2 cellular contexts compared by ENCODE assay signal in the genomic region with DNA sequence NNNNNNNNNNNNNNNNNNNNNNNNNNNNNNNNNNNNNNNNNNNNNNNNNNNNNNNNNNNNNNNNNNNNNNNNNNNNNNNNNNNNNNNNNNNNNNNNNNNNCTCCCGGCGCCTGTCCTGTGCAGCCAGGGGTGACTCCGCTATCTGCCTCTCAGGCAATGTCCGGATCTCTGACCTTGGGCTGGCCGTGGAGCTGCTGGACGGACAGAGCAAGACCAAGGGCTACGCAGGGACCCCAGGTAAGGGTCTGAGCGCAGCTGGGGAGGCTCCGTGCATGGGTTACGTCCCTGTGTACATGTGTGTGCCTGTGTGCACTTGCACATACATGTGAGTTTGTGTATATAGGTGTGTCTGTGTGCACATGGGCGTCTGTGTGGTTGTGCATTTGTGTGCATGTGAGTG.
TF ChIP-seq lines count a peak whose summit lies in the region.

No MANE protein-coding gene starts in this region.

TF ChIP-seq in K562, 482 proteins besides CTCF, POLR2A, EP300 and RAD21:
- TF ChIP-seq MEIS2 (IDR thresholded peaks at IDR 0.05; ENCODE audit: partially characterized antibody), result no peak
- no peak for TF ChIP-seq KLF13 (tag; IDR thresholded peaks at IDR 0.05; ENCODE audit: borderline replicate concordance, low read depth)
- no peak for TF ChIP-seq ZNF77 (CRISPR knock-in tag; IDR thresholded peaks at IDR 0.05)
- TF ChIP-seq POLR2H (tag; IDR thresholded peaks at IDR 0.05; ENCODE audit: low read depth), result no peak
- no peak for TF ChIP-seq FOSL1 (tag; conservative IDR thresholded peaks at IDR 0.05)
- no peak for TF ChIP-seq TAF7 (tag; IDR thresholded peaks at IDR 0.05)
- no peak for TF ChIP-seq POU5F1 (IDR thresholded peaks at IDR 0.05; ENCODE audit: borderline replicate concordance, low read depth, low read length, partially characterized antibody)
- TF ChIP-seq HMGN3 (IDR thresholded peaks at IDR 0.05; ENCODE audit: borderline replicate concordance, extremely low read depth, insufficient read length, low read depth, low read length), result no peak
- TF ChIP-seq CREBBP (IDR thresholded peaks at IDR 0.05; ENCODE audit: low read depth, low read length), result no peak
- TF ChIP-seq, protein P1, sequence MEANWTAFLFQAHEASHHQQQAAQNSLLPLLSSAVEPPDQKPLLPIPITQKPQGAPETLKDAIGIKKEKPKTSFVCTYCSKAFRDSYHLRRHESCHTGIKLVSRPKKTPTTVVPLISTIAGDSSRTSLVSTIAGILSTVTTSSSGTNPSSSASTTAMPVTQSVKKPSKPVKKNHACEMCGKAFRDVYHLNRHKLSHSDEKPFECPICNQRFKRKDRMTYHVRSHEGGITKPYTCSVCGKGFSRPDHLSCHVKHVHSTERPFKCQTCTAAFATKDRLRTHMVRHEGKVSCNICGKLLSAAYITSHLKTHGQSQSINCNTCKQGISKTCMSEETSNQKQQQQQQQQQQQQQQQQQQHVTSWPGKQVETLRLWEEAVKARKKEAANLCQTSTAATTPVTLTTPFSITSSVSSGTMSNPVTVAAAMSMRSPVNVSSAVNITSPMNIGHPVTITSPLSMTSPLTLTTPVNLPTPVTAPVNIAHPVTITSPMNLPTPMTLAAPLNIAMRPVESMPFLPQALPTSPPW (CRISPR knock-in tag; IDR thresholded peaks at IDR 0.05), result no peak
- TF ChIP-seq, protein P2, sequence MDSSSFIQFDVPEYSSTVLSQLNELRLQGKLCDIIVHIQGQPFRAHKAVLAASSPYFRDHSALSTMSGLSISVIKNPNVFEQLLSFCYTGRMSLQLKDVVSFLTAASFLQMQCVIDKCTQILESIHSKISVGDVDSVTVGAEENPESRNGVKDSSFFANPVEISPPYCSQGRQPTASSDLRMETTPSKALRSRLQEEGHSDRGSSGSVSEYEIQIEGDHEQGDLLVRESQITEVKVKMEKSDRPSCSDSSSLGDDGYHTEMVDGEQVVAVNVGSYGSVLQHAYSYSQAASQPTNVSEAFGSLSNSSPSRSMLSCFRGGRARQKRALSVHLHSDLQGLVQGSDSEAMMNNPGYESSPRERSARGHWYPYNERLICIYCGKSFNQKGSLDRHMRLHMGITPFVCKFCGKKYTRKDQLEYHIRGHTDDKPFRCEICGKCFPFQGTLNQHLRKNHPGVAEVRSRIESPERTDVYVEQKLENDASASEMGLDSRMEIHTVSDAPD (CRISPR knock-in tag; IDR thresholded peaks at IDR 0.05), result no peak
- TF ChIP-seq, protein P3, sequence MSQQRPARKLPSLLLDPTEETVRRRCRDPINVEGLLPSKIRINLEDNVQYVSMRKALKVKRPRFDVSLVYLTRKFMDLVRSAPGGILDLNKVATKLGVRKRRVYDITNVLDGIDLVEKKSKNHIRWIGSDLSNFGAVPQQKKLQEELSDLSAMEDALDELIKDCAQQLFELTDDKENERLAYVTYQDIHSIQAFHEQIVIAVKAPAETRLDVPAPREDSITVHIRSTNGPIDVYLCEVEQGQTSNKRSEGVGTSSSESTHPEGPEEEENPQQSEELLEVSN (IDR thresholded peaks at IDR 0.05; ENCODE audit: borderline replicate concordance in 1 of 2, extremely low read depth in 1 of 2, insufficient read depth in 1 of 2, insufficient read length in 1 of 2, low read depth in 1 of 2, low read length in 1 of 2, poor library complexity in 1 of 2, severe bottlenecking in 1 of 2), result no peak
- TF ChIP-seq SRSF3 (IDR thresholded peaks at IDR 0.05; ENCODE audit: insufficient read depth, low read length), result no peak
- TF ChIP-seq, protein P4, sequence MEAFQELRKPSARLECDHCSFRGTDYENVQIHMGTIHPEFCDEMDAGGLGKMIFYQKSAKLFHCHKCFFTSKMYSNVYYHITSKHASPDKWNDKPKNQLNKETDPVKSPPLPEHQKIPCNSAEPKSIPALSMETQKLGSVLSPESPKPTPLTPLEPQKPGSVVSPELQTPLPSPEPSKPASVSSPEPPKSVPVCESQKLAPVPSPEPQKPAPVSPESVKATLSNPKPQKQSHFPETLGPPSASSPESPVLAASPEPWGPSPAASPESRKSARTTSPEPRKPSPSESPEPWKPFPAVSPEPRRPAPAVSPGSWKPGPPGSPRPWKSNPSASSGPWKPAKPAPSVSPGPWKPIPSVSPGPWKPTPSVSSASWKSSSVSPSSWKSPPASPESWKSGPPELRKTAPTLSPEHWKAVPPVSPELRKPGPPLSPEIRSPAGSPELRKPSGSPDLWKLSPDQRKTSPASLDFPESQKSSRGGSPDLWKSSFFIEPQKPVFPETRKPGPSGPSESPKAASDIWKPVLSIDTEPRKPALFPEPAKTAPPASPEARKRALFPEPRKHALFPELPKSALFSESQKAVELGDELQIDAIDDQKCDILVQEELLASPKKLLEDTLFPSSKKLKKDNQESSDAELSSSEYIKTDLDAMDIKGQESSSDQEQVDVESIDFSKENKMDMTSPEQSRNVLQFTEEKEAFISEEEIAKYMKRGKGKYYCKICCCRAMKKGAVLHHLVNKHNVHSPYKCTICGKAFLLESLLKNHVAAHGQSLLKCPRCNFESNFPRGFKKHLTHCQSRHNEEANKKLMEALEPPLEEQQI (IDR thresholded peaks at IDR 0.05), result no peak
- no peak for TF ChIP-seq THRAP3 (IDR thresholded peaks at IDR 0.05; ENCODE audit: borderline replicate concordance)
- TF ChIP-seq, protein P5, sequence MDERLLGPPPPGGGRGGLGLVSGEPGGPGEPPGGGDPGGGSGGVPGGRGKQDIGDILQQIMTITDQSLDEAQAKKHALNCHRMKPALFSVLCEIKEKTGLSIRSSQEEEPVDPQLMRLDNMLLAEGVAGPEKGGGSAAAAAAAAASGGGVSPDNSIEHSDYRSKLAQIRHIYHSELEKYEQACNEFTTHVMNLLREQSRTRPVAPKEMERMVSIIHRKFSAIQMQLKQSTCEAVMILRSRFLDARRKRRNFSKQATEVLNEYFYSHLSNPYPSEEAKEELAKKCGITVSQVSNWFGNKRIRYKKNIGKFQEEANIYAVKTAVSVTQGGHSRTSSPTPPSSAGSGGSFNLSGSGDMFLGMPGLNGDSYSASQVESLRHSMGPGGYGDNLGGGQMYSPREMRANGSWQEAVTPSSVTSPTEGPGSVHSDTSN (CRISPR knock-in tag; IDR thresholded peaks at IDR 0.05; ENCODE audit: low read depth), result no peak
- TF ChIP-seq, protein P5 (tag; conservative IDR thresholded peaks at IDR 0.05; ENCODE audit: low read depth), result no peak
- no peak for TF ChIP-seq SLC30A9 (CRISPR knock-in tag; IDR thresholded peaks at IDR 0.05)

TF ChIP-seq in SK-N-SH, 30 proteins besides CTCF, POLR2A, EP300 and RAD21:
- TF ChIP-seq, protein P6, sequence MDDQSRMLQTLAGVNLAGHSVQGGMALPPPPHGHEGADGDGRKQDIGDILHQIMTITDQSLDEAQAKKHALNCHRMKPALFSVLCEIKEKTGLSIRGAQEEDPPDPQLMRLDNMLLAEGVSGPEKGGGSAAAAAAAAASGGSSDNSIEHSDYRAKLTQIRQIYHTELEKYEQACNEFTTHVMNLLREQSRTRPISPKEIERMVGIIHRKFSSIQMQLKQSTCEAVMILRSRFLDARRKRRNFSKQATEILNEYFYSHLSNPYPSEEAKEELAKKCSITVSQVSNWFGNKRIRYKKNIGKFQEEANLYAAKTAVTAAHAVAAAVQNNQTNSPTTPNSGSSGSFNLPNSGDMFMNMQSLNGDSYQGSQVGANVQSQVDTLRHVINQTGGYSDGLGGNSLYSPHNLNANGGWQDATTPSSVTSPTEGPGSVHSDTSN (IDR thresholded peaks at IDR 0.05), result no peak
- TF ChIP-seq RCOR1 (IDR thresholded peaks at IDR 0.05; ENCODE audit: low read length) (no peak), GATA2 (CRISPR knock-in tag; IDR thresholded peaks at IDR 0.05) (no peak), SMC3 (IDR thresholded peaks at IDR 0.05; ENCODE audit: low read depth, low read length) (no peak), NRF1 (IDR thresholded peaks at IDR 0.05; ENCODE audit: low read depth, low read length) (no peak), MEF2A (IDR thresholded peaks at IDR 0.05; ENCODE audit: borderline replicate concordance, low read depth) (no peak), RFX5 (IDR thresholded peaks at IDR 0.05; ENCODE audit: low read length) (no peak), TEAD4 (IDR thresholded peaks at IDR 0.05; ENCODE audit: borderline replicate concordance, insufficient read depth) (no peak), POLR2AphosphoS5 (IDR thresholded peaks at IDR 0.05; ENCODE audit: low read depth, low read length) (no peak), TAF1 (IDR thresholded peaks at IDR 0.05; ENCODE audit: borderline replicate concordance, low read depth, low read length) (no peak), FOSL2 (IDR thresholded peaks at IDR 0.05; ENCODE audit: borderline replicate concordance, low read depth) (no peak)
- TF ChIP-seq, protein P7, sequence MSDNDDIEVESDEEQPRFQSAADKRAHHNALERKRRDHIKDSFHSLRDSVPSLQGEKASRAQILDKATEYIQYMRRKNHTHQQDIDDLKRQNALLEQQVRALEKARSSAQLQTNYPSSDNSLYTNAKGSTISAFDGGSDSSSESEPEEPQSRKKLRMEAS (IDR thresholded peaks at IDR 0.05; ENCODE audit: low read depth), result no peak
- TF ChIP-seq, protein P8, sequence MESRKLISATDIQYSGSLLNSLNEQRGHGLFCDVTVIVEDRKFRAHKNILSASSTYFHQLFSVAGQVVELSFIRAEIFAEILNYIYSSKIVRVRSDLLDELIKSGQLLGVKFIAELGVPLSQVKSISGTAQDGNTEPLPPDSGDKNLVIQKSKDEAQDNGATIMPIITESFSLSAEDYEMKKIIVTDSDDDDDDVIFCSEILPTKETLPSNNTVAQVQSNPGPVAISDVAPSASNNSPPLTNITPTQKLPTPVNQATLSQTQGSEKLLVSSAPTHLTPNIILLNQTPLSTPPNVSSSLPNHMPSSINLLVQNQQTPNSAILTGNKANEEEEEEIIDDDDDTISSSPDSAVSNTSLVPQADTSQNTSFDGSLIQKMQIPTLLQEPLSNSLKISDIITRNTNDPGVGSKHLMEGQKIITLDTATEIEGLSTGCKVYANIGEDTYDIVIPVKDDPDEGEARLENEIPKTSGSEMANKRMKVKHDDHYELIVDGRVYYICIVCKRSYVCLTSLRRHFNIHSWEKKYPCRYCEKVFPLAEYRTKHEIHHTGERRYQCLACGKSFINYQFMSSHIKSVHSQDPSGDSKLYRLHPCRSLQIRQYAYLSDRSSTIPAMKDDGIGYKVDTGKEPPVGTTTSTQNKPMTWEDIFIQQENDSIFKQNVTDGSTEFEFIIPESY (IDR thresholded peaks at IDR 0.05; ENCODE audit: borderline replicate concordance, low read depth), result no peak
- TF ChIP-seq, protein P9, sequence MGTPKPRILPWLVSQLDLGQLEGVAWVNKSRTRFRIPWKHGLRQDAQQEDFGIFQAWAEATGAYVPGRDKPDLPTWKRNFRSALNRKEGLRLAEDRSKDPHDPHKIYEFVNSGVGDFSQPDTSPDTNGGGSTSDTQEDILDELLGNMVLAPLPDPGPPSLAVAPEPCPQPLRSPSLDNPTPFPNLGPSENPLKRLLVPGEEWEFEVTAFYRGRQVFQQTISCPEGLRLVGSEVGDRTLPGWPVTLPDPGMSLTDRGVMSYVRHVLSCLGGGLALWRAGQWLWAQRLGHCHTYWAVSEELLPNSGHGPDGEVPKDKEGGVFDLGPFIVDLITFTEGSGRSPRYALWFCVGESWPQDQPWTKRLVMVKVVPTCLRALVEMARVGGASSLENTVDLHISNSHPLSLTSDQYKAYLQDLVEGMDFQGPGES (IDR thresholded peaks at IDR 0.05; ENCODE audit: low read depth, low read length), result no peak
